ENCODE assay signal across 1 cellular context in genomic region chr1:30700528-30701265, GRCh38.
TF ChIP-seq lines count a peak whose summit lies in the region.

No MANE protein-coding gene starts in this region.

TF ChIP-seq in GM23338, 12 proteins besides CTCF, POLR2A, EP300 and RAD21 (continued from another document):
- no peak for TF ChIP-seq ZNF462 (CRISPR knock-in tag; IDR thresholded peaks at IDR 0.05)
- TF ChIP-seq JUNB (IDR thresholded peaks at IDR 0.05; ENCODE audit: unreplicated experiment): no peak
- TF ChIP-seq POLR2AphosphoS5 (IDR thresholded peaks at IDR 0.05; ENCODE audit: low read depth): no peak
- no peak for TF ChIP-seq ZNF114 (CRISPR knock-in tag; IDR thresholded peaks at IDR 0.05)
- TF ChIP-seq NANOG (IDR thresholded peaks at IDR 0.05; ENCODE audit: borderline replicate concordance): no peak
